ENCODE assay signal across 9 cellular contexts in genomic region chr3:171028025-171028778, GRCh38. TPM values are rescaled to one million over a fixed set of nuclear protein-coding genes. Genes with fewer than 3 reads are reported as not detected.
A peak's percentile ranks its signal among the peaks of the same experiment; 100 is the strongest.
DNase-seq lines count a peak whose midpoint lies in the region; ATAC-seq, FAIRE-seq and TF ChIP-seq lines count a peak whose summit lies in the region.
"Had no signal": no experiment of that assay in that cellular context is flagged by ENCODE, and none has a peak within 500 bp of the region (broad histone marks: within the 10 kb centered on the region; RNA-seq: fewer than 3 reads in every experiment).

No MANE protein-coding gene starts in this region.

- H3K4me3 ChIP-seq in bronchial epithelial cell (ENCODE audit: low read depth, low read length) (peak overlapping the region; percentile 26), keratinocyte (ENCODE audit: control insufficient read depth in 2 of 3, extremely low read depth in 1 of 3, insufficient read depth in 2 of 3, low read depth in 1 of 3, low read length in 3 of 3) (peak overlapping the region; percentile 29 to 78 (median 64))

- peaks cover 21% of the 10 kb centered on the region for H3K4me1 ChIP-seq in keratinocyte (ENCODE audit: control insufficient read depth, extremely low read depth, insufficient read depth, low read length)

- no peaks in the 10 kb centered on the region for H3K9me3 Mint-ChIP-seq in T-cell
- H3K9me3 Mint-ChIP-seq: dendritic cell treated with granulocyte-macrophage colony-stimulating factor and Interleukin-4, amounts not matched to agents 40 ng/mL and 50 ng/mL, for 4 days had no signal

- CTCF ChIA-PET in T-cell (lab: Charles Lee), result no interaction called here

- H3K4me1 Mint-ChIP-seq in T-cell, result peaks cover 0 to 2% (median 0%) of the 10 kb centered on the region in 3 donors

- peak overlapping the region; percentile 98 for H2AFZ ChIP-seq in keratinocyte (ENCODE audit: control insufficient read depth, low read length)

- no peak overlapping the region for H3K27ac Mint-ChIP-seq in T-cell
- H3K27ac Mint-ChIP-seq: dendritic cell treated with granulocyte-macrophage colony-stimulating factor and Interleukin-4, amounts not matched to agents 40 ng/mL and 50 ng/mL, for 4 days had no signal

- DNase-seq in AG20443 (ENCODE audit: low spot score), result peak; percentile 87
- DNase-seq in T-cell, result peak in 29 of 34 experiments; percentile 2 to 45 (median 11)
- DNase-seq in bronchial epithelial cell (ENCODE audit: low read depth), result peak; percentile 78
- no peak for DNase-seq in keratinocyte (ENCODE audit: low read depth, low spot score)
- peak; percentile 29 to 51 for DNase-seq in stimulated activated CD4-positive, alpha-beta T cell treated with anti-CD3 and anti-CD28 coated beads, Interleukin-15, amount 100 ng/mL, for 48 hours (ENCODE audit: low read depth in 2 of 2)
- no peak for DNase-seq in GM19239 (ENCODE audit: insufficient read length, low spot score)
- DNase-seq in SHP77 (lab: John Stamatoyannopoulos, UW), result no peak

- H4K20me1 ChIP-seq in keratinocyte (ENCODE audit: control insufficient read depth, extremely low read depth, insufficient read depth, low read length), result no peaks in the 10 kb centered on the region

- H3K36me3 Mint-ChIP-seq in T-cell, result no peaks in the 10 kb centered on the region

- peaks cover 8 to 19% of the 10 kb centered on the region in 2 donors for H3K27me3 Mint-ChIP-seq in T-cell

- H3K9me1 ChIP-seq in keratinocyte (ENCODE audit: control insufficient read depth, extremely low read depth, insufficient read depth, low read length), result no peaks in the 10 kb centered on the region

- dilution Hi-C loops in keratinocyte (cut with MboI; ENCODE audit: extremely low pct_ligation_motif_present, low sequenced_read_pairs), result no loop called here

- ATAC-seq in GM21786 (IDR thresholded peaks at IDR 0.05; ENCODE audit: unreplicated experiment) (peak; percentile 64), T-cell (replicated peaks in 1 of 4) (peak; percentile 63 to 80 (median 72))

- peak overlapping the region; percentile 57 for H3K27ac ChIP-seq in keratinocyte (ENCODE audit: control insufficient read depth, insufficient read depth, low read length)

- H3K9ac ChIP-seq in keratinocyte (ENCODE audit: control insufficient read depth, extremely low read depth, insufficient read depth, low read length), result peak overlapping the region; percentile 55

- POLR2A ChIA-PET in T-cell (lab: Charles Lee), result no interaction called here

- H3K36me3 ChIP-seq in bronchial epithelial cell (ENCODE audit: control insufficient read depth, insufficient read depth, low read length), result no peaks in the 10 kb centered on the region
- H3K36me3 ChIP-seq in keratinocyte (ENCODE audit: control insufficient read depth in 2 of 2, extremely low read depth in 1 of 2, insufficient read depth in 2 of 2, low read length in 2 of 2), result no peaks in the 10 kb centered on the region

- H3K79me2 ChIP-seq in keratinocyte (ENCODE audit: control insufficient read depth, insufficient read depth, low read length), result no peaks in the 10 kb centered on the region

- no peak for FAIRE-seq in bronchial epithelial cell (lab: Jason Lieb, UNC)
- peak; percentile 84 for FAIRE-seq in keratinocyte (lab: Jason Lieb, UNC)
- no peak for FAIRE-seq in GM19239 (lab: Jason Lieb, UNC)

- H3K9me3 ChIP-seq in keratinocyte (ENCODE audit: control insufficient read depth, low read depth, low read length), result no peaks in the 10 kb centered on the region

- no peaks in the 10 kb centered on the region for H3K27me3 ChIP-seq in bronchial epithelial cell (ENCODE audit: control insufficient read depth, insufficient read depth, low read length)
- no peaks in the 10 kb centered on the region for H3K27me3 ChIP-seq in keratinocyte (ENCODE audit: control insufficient read depth, extremely low read depth, insufficient read depth, low read length)

- no peak for TF ChIP-seq CTCF in bronchial epithelial cell (IDR thresholded peaks at IDR 0.05; ENCODE audit: insufficient read depth, low read length, severe bottlenecking)
- TF ChIP-seq CTCF in keratinocyte (optimal IDR thresholded peaks at IDR 0.05 in 1 of 3, IDR thresholded peaks at IDR 0.05 in 1 of 3, conservative IDR thresholded peaks at IDR 0.05 in 1 of 3; ENCODE audit: extremely low read depth in 1 of 3, insufficient read depth in 2 of 3, low read length in 3 of 3), result no peak

- H3K4me3 Mint-ChIP-seq in T-cell, result no peak overlapping the region
- H3K4me3 Mint-ChIP-seq: dendritic cell treated with granulocyte-macrophage colony-stimulating factor and Interleukin-4, amounts not matched to agents 40 ng/mL and 50 ng/mL, for 4 days had no signal

- peak overlapping the region; percentile 95 for H3K4me2 ChIP-seq in keratinocyte (ENCODE audit: control insufficient read depth, extremely low read depth, insufficient read depth, low read depth, low read length)

RNA-seq across cellular contexts. Expression of gene SLC2A2, which starts 1.7 kb away (rescaled TPM):
- under 1 TPM in 2 of 5 donors, not detected in 3; 0.16 to 0.29 TPM for total RNA-seq in T-cell
- not detected in 2 replicates for total RNA-seq in bronchial epithelial cell
- polyA plus RNA-seq in keratinocyte, result not detected in 3 replicates
- polyA plus RNA-seq in keratinocyte (2011; ENCODE audit: low read depth), result not detected
- polyA plus RNA-seq in keratinocyte (2011; cell fraction: cytosol; rRNA removed), result not detected in 2 replicates
- not detected in 2 replicates for polyA plus RNA-seq in keratinocyte (2011; cell fraction: nucleus; rRNA removed)
- polyA plus RNA-seq in keratinocyte (2012; ENCODE audit: low replicate concordance), result not detected in 2 replicates
- not detected in 3 replicates for polyA minus RNA-seq in keratinocyte
- polyA minus RNA-seq in keratinocyte (2011; cell fraction: cytosol; rRNA and poly(A)+ RNA removed), result not detected
- not detected in 2 replicates for polyA minus RNA-seq in keratinocyte (2011; cell fraction: nucleus; rRNA and poly(A)+ RNA removed)

Comparison
In these comparisons a context has a peak if more than half of its experiments do, and no peak if none do; other contexts are left out.
1. DNase-seq: peak in AG20443 (single experiment), T-cell (29 of 34), bronchial epithelial cell (single experiment) and stimulated activated CD4-positive, alpha-beta T cell treated with anti-CD3 and anti-CD28 coated beads, Interleukin-15, amount 100 ng/mL, for 48 hours (2 of 2); none in keratinocyte (single experiment), GM19239 (single experiment) and SHP77 (0 of 2).